8 cellular contexts compared by ENCODE assay signal in the genomic region with DNA sequence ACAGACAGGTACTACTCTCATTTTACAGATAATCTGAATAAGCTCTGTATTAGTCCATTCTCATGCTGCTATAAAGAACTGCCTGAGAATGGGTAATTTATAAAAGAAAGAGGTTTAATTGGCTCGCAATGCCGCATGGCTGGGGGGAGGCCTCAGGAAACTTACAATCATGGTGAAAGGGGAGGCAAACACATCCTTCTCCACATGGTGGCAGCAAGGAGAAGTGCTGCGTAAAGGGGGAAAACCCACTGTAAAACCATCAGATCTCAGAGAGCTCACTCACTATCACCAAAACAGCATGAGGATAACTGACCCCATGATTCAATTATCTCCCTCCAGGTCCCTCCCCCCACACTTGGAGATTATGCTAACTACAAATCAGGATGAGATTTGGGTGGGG.
DNase-seq lines count a peak whose midpoint lies in the region; ATAC-seq and TF ChIP-seq lines count a peak whose summit lies in the region.

No MANE protein-coding gene starts in this region.

- ATAC-seq in GM18511 (IDR thresholded peaks at IDR 0.05; ENCODE audit: unreplicated experiment) (peak; percentile 81), HG03520 (IDR thresholded peaks at IDR 0.05; ENCODE audit: unreplicated experiment) (peak; percentile 78)
- ATAC-seq in activated CD4-positive, CD25-positive, alpha-beta regulatory T cell treated with anti-CD3 and anti-CD28 coated beads, Interleukin-2, amount 50 U/mL, for 24 hours = no peak

- CTCF ChIA-PET in AG04450 (lab: Charles Lee) = interaction anchor here (0.7 to 3.0 kb wide), 6 partner anchors 13 to 491 kb away, joined by 3 to 17 read pairs (median 6); a partner anchor contains a TSS

- no peak overlapping the region for H3K4me3 ChIP-seq in AG04450 (ENCODE audit: low read depth, low read length)

- H3K27ac ChIP-seq in AG04450 (ENCODE audit: low read depth, low read length) = no peak overlapping the region

- peak; percentile 1 for DNase-seq in AG04450 (ENCODE audit: low read depth, low spot score)
- DNase-seq in cerebellar cortex (ENCODE audit: low spot score) = peak; percentile 6
- DNase-seq in superior temporal gyrus (ENCODE audit: extremely low spot score) = no peak
- no peak for DNase-seq in cerebellum (ENCODE audit: low spot score)
- no peak for DNase-seq in GOT3 (lab: John Stamatoyannopoulos, UW)

- no peaks in the 10 kb centered on the region for H3K27me3 ChIP-seq in AG04450 (ENCODE audit: control insufficient read depth, insufficient read depth, low read length)

- no peaks in the 10 kb centered on the region for H3K9me3 ChIP-seq in AG04450 (ENCODE audit: control insufficient read depth, insufficient read depth, low read length)

- TF ChIP-seq CTCF in AG04450 (IDR thresholded peaks at IDR 0.05; ENCODE audit: low read depth, low read length) = peak; percentile 73

- POLR2A ChIA-PET in AG04450 (lab: Yijun Ruan, JAX) = no interaction called here

Comparison
In these comparisons a context has a peak if more than half of its experiments do, and no peak if none do; other contexts are left out.
1. DNase-seq: peak in AG04450 (single experiment) and cerebellar cortex (single experiment); none in superior temporal gyrus (single experiment), cerebellum (single experiment) and GOT3 (single experiment).
2. ATAC-seq: peak in GM18511 (single experiment) and HG03520 (single experiment); none in activated CD4-positive, CD25-positive, alpha-beta regulatory T cell treated with anti-CD3 and anti-CD28 coated beads, Interleukin-2, amount 50 U/mL, for 24 hours (0 of 2).